ENCODE assay signal across 19 cellular contexts in genomic region chrX:151633157-151633556, GRCh38.
"Had no signal": no experiment of that assay in that cellular context is flagged by ENCODE, and none has a peak within 500 bp of the region (broad histone marks: within the 10 kb centered on the region; RNA-seq: fewer than 3 reads in every experiment).

No MANE protein-coding gene starts in this region.

- H3K36me3 ChIP-seq: left ventricle myocardium inferior, lower lobe of right lung, right atrium auricular region, stomach, thoracic aorta had no signal

- ATAC-seq: effector memory CD8-positive, alpha-beta T cell; foreskin keratinocyte; left cardiac atrium; lower lobe of right lung had no signal

- H3K4me2 ChIP-seq: hepatocyte had no signal

- H3K4me3 Mint-ChIP-seq: effector memory CD8-positive, alpha-beta T cell; naive B cell; nephron progenitor cell had no signal

- H3K36me3 Mint-ChIP-seq: naive B cell had no signal

- H3K4me1 Mint-ChIP-seq: naive B cell, nephron progenitor cell had no signal

- FAIRE-seq: small intestine had no signal

- H3K4me1 ChIP-seq: foreskin keratinocyte, left ventricle myocardium inferior, lower lobe of right lung, right atrium auricular region, stomach had no signal

- H3K27ac Mint-ChIP-seq: effector memory CD8-positive, alpha-beta T cell; naive B cell; nephron progenitor cell had no signal

- H3K27me3 Mint-ChIP-seq: naive B cell had no signal

- DNase-seq: effector memory CD8-positive, alpha-beta T cell; foreskin keratinocyte; kidney; left cardiac atrium; left ventricle myocardium inferior; lower lobe of right lung; mesenchymal stem cell; naive B cell; nephron progenitor cell; posterior cingulate gyrus; small intestine; stimulated activated CD4-positive, alpha-beta T cell treated with anti-CD3 and anti-CD28 coated beads, Interleukin-12 subunit alpha, Interleukin-12 subunit beta, amount 100 ng/mL, for 4 hours; stimulated activated naive CD4-positive, alpha-beta T cell; stomach; substantia nigra; trophoblast cell had no signal

- H3K27ac ChIP-seq: foreskin keratinocyte, hepatocyte, left ventricle myocardium inferior, lower lobe of right lung, right atrium auricular region, stomach, thoracic aorta had no signal

- H2AFZ ChIP-seq: hepatocyte had no signal

- H3K9me3 Mint-ChIP-seq: effector memory CD8-positive, alpha-beta T cell; naive B cell had no signal

- H3K4me3 ChIP-seq: hepatocyte, left ventricle myocardium inferior, lower lobe of right lung, right atrium auricular region, stomach, thoracic aorta had no signal

- H3K27me3 ChIP-seq: foreskin keratinocyte, hepatocyte, right atrium auricular region, stomach had no signal

- H3K9me3 ChIP-seq: left ventricle myocardium inferior, lower lobe of right lung, right atrium auricular region, stomach, thoracic aorta had no signal

- H3K79me2 ChIP-seq: hepatocyte had no signal
